8 cellular contexts compared by ENCODE assay signal in genomic region chr3:42581709-42582473, GRCh38. TPM values are rescaled to one million over a fixed set of nuclear protein-coding genes. Genes with fewer than 3 reads are reported as not detected.
A peak's percentile ranks its signal among the peaks of the same experiment; 100 is the strongest.
DNase-seq lines count a peak whose midpoint lies in the region; ATAC-seq lines count a peak whose summit lies in the region.

TSS of gene SEC22C (minus strand) at chr3:42581967. CDS start at chr3:42569046, 12,921 bp downstream.

- no peak within 1 kb of the TSS for H2BK15ac ChIP-seq in mesendoderm (replicated peaks; ENCODE audit: low read depth)

- H3K9ac ChIP-seq in mesendoderm (ENCODE audit: low read length): peak within 1 kb of the TSS; percentile 90

- H3K4ac ChIP-seq in mesendoderm (ENCODE audit: low read depth, low read length): peak within 1 kb of the TSS; percentile 70

- no peaks in the 10 kb centered on the region for H3K27me3 Mint-ChIP-seq in effector memory CD8-positive, alpha-beta T cell

- H3K4me3 ChIP-seq in mesendoderm (ENCODE audit: low read length): peak within 1 kb of the TSS; percentile 63

- H3K27me3 ChIP-seq in mesendoderm (ENCODE audit: insufficient read depth, low read length, poor library complexity): no peaks in the 10 kb centered on the region

- no CpG with 5 or more reads among the region's 77 CpGs for WGBS in mesendoderm (ENCODE audit: extremely low coverage, insufficient coverage, low lambda C conversion rate)

- H3K4me1 Mint-ChIP-seq in effector memory CD8-positive, alpha-beta T cell (ENCODE audit: low read depth in 2 of 2): peaks cover 34 to 42% of the 10 kb centered on the region in 2 donors

- no peak within 1 kb of the TSS for H2AK5ac ChIP-seq in mesendoderm (ENCODE audit: low read length)

- peaks cover 5% of the 10 kb centered on the region for H3K79me1 ChIP-seq in mesendoderm (ENCODE audit: low read length)

- H3K4me2 ChIP-seq in mesendoderm (ENCODE audit: low read length): peak within 1 kb of the TSS; percentile 77

- peak within 1 kb of the TSS; percentile 95 to 96 for H3K27ac Mint-ChIP-seq in effector memory CD8-positive, alpha-beta T cell

- H4K5ac ChIP-seq in mesendoderm (ENCODE audit: low read length): no peak within 1 kb of the TSS

- DNase-seq in COLO668 (lab: John Stamatoyannopoulos, UW; ENCODE audit: unreplicated experiment) (peak; percentile 92), HS-27A (ENCODE audit: low read depth) (peak; percentile 82), NOMO-1 (lab: John Stamatoyannopoulos, UW; ENCODE audit: unreplicated experiment in 2 of 2) (peak; percentile 86 to 92), mesendoderm (peak; percentile 98)
- peak; percentile 92 for DNase-seq in activated CD8-positive, alpha-beta memory T cell treated with anti-CD3 and anti-CD28 coated beads for 4 hours (ENCODE audit: low read depth in 2 of 2)
- DNase-seq in effector memory CD8-positive, alpha-beta T cell: peak; percentile 92 to 94 (median 92)
- peak; percentile 93 for DNase-seq in stimulated activated CD8-positive, alpha-beta memory T cell treated with anti-CD3 and anti-CD28 coated beads, Interleukin-15, amount 100 ng/mL, for 1 hour (ENCODE audit: low read depth)

- no peak within 1 kb of the TSS for H2BK5ac ChIP-seq in mesendoderm (ENCODE audit: low read length)

- H3K27ac ChIP-seq in mesendoderm (ENCODE audit: low read depth, low read length): peak within 1 kb of the TSS; percentile 91

- peak within 1 kb of the TSS; percentile 73 for H3K18ac ChIP-seq in mesendoderm (ENCODE audit: low read length)

- H3K36me3 ChIP-seq in mesendoderm (ENCODE audit: control insufficient read depth, insufficient read depth, low read length): no peaks in the 10 kb centered on the region

- H3K36me3 Mint-ChIP-seq in effector memory CD8-positive, alpha-beta T cell (ENCODE audit: insufficient read depth): peaks cover 23% of the 10 kb centered on the region

- peaks cover 6% of the 10 kb centered on the region for H3K79me2 ChIP-seq in mesendoderm (ENCODE audit: control insufficient read depth, insufficient read depth, low read length)

- H3K23ac ChIP-seq in mesendoderm (ENCODE audit: low read length): peak within 1 kb of the TSS; percentile 48

- H3K4me1 ChIP-seq in mesendoderm (ENCODE audit: control insufficient read depth, low read depth, low read length): no peaks in the 10 kb centered on the region

- no peak within 1 kb of the TSS for H2BK120ac ChIP-seq in mesendoderm (ENCODE audit: low read depth, low read length)

- H3K56ac ChIP-seq in mesendoderm (ENCODE audit: low read length): peak within 1 kb of the TSS; percentile 93

- ATAC-seq in GM19467 (IDR thresholded peaks at IDR 0.05; ENCODE audit: unreplicated experiment): peak; percentile 90
- ATAC-seq in effector memory CD8-positive, alpha-beta T cell (replicated peaks): peak; percentile 85

- peak within 1 kb of the TSS; percentile 80 to 89 for H3K4me3 Mint-ChIP-seq in effector memory CD8-positive, alpha-beta T cell

- H3K9me3 Mint-ChIP-seq in effector memory CD8-positive, alpha-beta T cell: no peaks in the 10 kb centered on the region

- H4K8ac ChIP-seq in mesendoderm (ENCODE audit: low read depth, low read length): peak within 1 kb of the TSS; percentile 42

RNA-seq across cellular contexts. Expression of gene SEC22C, which starts in this region (rescaled TPM):
- polyA plus RNA-seq in mesendoderm (2013, experiment 1 of 2): 23.5 TPM
- 24.1 TPM for polyA plus RNA-seq in mesendoderm (2013, experiment 2 of 2)

Comparison
In these comparisons a context has a peak if more than half of its experiments do, and no peak if none do; other contexts are left out.
1. Peak in every context shown above with its lines: DNase-seq, ATAC-seq, H3K4me3 ChIP-seq and H3K27ac ChIP-seq.